ENCODE assay signal across 13 cellular contexts in the genomic region with DNA sequence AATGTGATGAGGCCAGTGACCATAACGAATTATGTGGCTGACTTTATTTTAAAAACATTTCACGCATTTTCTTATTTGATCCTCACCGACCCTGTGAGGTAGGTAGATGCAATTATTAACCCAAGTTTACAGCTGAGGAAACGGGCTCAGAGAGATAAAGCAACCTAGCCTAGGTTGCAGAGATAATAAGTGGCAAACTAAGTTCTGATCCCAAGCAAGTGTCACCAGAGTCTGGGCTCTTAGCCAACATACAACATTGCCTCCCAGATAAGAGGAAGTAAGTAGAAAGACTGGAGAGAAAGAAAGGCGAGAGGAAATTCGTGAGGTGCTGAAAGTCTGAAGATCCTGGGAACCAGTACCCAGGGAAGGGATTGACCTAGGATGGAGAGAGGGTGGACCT.
"Had no signal": no experiment of that assay in that cellular context is flagged by ENCODE, and none has a peak within 500 bp of the region (broad histone marks: within the 10 kb centered on the region; RNA-seq: fewer than 3 reads in every experiment).

No MANE protein-coding gene starts in this region.

- H3K9me3 ChIP-seq: gastrocnemius medialis, heart right ventricle, uterus had no signal

- ATAC-seq: gastrocnemius medialis; heart right ventricle; stimulated activated naive CD8-positive, alpha-beta T cell treated with anti-CD3 and anti-CD28 coated beads, Interleukin-15, amount 100 ng/mL, for 72 hours had no signal

- H3K4me1 ChIP-seq: gastrocnemius medialis, heart right ventricle, parathyroid adenoma, uterus had no signal

- DNase-seq: activated CD4-positive, alpha-beta T cell treated with anti-CD3 and anti-CD28 coated beads, Interleukin-2, amount 10 ng/mL, durations not matched to agents 7 days and 5 days; activated naive CD4-positive, alpha-beta T cell treated with anti-CD3 and anti-CD28 coated beads, Interleukin-2, amount 50 U/mL, for 16 hours; activated T-cell treated with anti-CD3 and anti-CD28 coated beads for 4 hours; caudate nucleus; effector memory CD4-positive, alpha-beta T cell; gastrocnemius medialis; heart right ventricle; naive B cell; stimulated activated CD4-positive, alpha-beta T cell treated with anti-CD3 and anti-CD28 coated beads, Interleukin-15, amount 100 ng/mL, for 24 hours; stimulated activated CD4-positive, alpha-beta T cell treated with anti-CD3 and anti-CD28 coated beads, Interleukin-4, amount 100 ng/mL, for 4 hours; stimulated activated naive CD8-positive, alpha-beta T cell treated with anti-CD3 and anti-CD28 coated beads, Interleukin-15, amount 100 ng/mL, for 72 hours; uterus had no signal

- H3K4me3 ChIP-seq: gastrocnemius medialis, heart right ventricle, uterus had no signal

- H3K36me3 ChIP-seq: gastrocnemius medialis, heart right ventricle, uterus had no signal
